In the genomic region with DNA sequence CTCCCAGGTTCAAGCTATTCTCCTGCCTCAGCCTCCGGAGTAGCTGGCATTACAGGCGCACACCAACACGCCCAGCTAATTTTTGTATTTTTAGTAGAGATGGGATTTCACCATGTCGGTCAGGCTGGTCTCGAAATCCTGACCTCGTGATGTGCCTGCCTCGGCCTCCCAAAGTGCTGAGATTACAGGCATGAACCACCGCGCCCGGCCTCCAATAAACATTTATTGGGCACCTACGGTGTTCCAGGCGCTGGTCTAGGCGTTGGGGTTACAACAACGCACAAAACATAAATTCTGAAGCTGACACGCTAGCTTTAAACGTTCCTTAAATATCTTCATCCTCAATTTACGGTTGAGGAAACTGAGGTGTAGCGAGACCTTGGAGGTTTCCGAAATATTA, we compare ENCODE assay signal across 11 cellular contexts. TPM values are rescaled to one million over a fixed set of nuclear protein-coding genes. Genes with fewer than 3 reads are reported as not detected.
DNase-seq lines count a peak whose midpoint lies in the region; ATAC-seq and TF ChIP-seq lines count a peak whose summit lies in the region.
"Not testable (repeated sequence)": the region's sequence is repeated elsewhere in the genome, so short reads cannot be mapped to it uniquely, and the experiment has no call there.
"Had no signal": no experiment of that assay in that cellular context is flagged by ENCODE, and none has a peak within 500 bp of the region (broad histone marks: within the 10 kb centered on the region; RNA-seq: fewer than 3 reads in every experiment).

No MANE protein-coding gene starts in this region.

- POLR2A ChIA-PET in CD8-positive, alpha-beta T cell (lab: Charles Lee): interaction anchor here (1.0 to 1.4 kb wide), 3 partner anchors 9 to 76 kb away, joined by 3 to 5 read pairs (median 4); a partner anchor contains a TSS

- intact Hi-C loops in CD8-positive, alpha-beta T cell (cut with DNase I, micrococcal nuclease): loop anchor here (1.0 to 5.0 kb wide), 9 partner anchors 39 to 497 kb away; a partner anchor contains a TSS
- intact Hi-C loops in ascending aorta (cut with DNase I): loop anchor here (1.0 to 5.0 kb wide), 5 partner anchors 45 to 506 kb away; a partner anchor contains a TSS
- intact Hi-C loops in ovary (cut with DNase I): not testable (repeated sequence)

- WGBS in ovary, 3 donors: 48 to 63% (median 55%) methylated on average over 19 of the region's 19 CpGs

- not testable (repeated sequence) for H3K79me2 ChIP-seq in Karpas-422 (ENCODE audit: low read length)

- not testable (repeated sequence) for ATAC-seq in CD8-positive, alpha-beta T cell; thoracic aorta (ENCODE audit: insufficient number of reproducible peaks, low FRiP score, low read depth)

- not testable (repeated sequence) for H3K27me3 ChIP-seq in CD8-positive, alpha-beta T cell (ENCODE audit: insufficient read depth, low read length); Karpas-422 (ENCODE audit: low read length); ascending aorta; layer of hippocampus (ENCODE audit: control insufficient read depth, insufficient read depth, low read length); ovary; thoracic aorta (replicated peaks; ENCODE audit: insufficient read depth)

- peak overlapping the region; percentile 58 for H3K9ac ChIP-seq in Karpas-422 (ENCODE audit: low read length)

- not testable (repeated sequence) for TF ChIP-seq POLR2A in ovary (IDR thresholded peaks at IDR 0.05)

- not testable (repeated sequence) for H3K27me3 Mint-ChIP-seq in CD8-positive, alpha-beta T cell (ENCODE audit: low read depth)

- TF ChIP-seq EP300 in ovary (IDR thresholded peaks at IDR 0.05): not testable (repeated sequence)

- not testable (repeated sequence) for H3K9me3 ChIP-seq in CD8-positive, alpha-beta T cell (ENCODE audit: low read length); Karpas-422 (ENCODE audit: low read length); ascending aorta; ovary; thoracic aorta

- H2AFZ ChIP-seq in Karpas-422 (ENCODE audit: low read length): peak overlapping the region; percentile 92; the same call in 1 of the 2 replicates

- CTCF ChIA-PET in CD8-positive, alpha-beta T cell (lab: Charles Lee): interaction anchor here (1.2 kb wide), 1 partner anchor 98 kb away, joined by 3 read pairs; no protein-coding TSS in a partner anchor

- H3K4me3 ChIP-seq in CD8-positive, alpha-beta T cell (ENCODE audit: low read depth, low read length): not testable (repeated sequence)
- H3K4me3 ChIP-seq in Karpas-422 (ENCODE audit: low read length) (peak overlapping the region; percentile 51; the same call in 1 of the 2 replicates), WI38 (ENCODE audit: low read depth, low read length) (peak overlapping the region; percentile 11; the same call in 1 of the 2 replicates), ascending aorta (peak overlapping the region; percentile 35 to 100), epithelial cell of proximal tubule (ENCODE audit: low read depth, low read length) (peak overlapping the region; percentile 44), ovary (peak overlapping the region; percentile 15), thoracic aorta (peak overlapping the region; percentile 70)

- H3K4me1 Mint-ChIP-seq in CD8-positive, alpha-beta T cell (ENCODE audit: low read depth): peaks cover 13% of the 10 kb centered on the region

- peak overlapping the region; percentile 86 for H3K27ac Mint-ChIP-seq in CD8-positive, alpha-beta T cell

- peak overlapping the region; percentile 53 for H3K27ac ChIP-seq in CD8-positive, alpha-beta T cell (ENCODE audit: low read depth, low read length)
- not testable (repeated sequence) for H3K27ac ChIP-seq in Karpas-422 (ENCODE audit: low read length)
- H3K27ac ChIP-seq in ascending aorta (peak overlapping the region; percentile 35 to 55), layer of hippocampus (ENCODE audit: low read depth, low read length) (peak overlapping the region; percentile 53), ovary (peak overlapping the region; percentile 57 to 73), thoracic aorta (peak overlapping the region; percentile 42 to 68)

- H3K4me1 ChIP-seq in CD8-positive, alpha-beta T cell (ENCODE audit: insufficient read depth, low read length): peaks cover 10% of the 10 kb centered on the region
- H3K4me1 ChIP-seq in Karpas-422 (ENCODE audit: low read length) (peaks cover 19% of the 10 kb centered on the region), thoracic aorta (ENCODE audit: control insufficient read depth in 1 of 2, low read depth in 2 of 2) (peaks cover 5 to 12% of the 10 kb centered on the region in 2 donors)
- H3K4me1 ChIP-seq in ascending aorta; ovary (ENCODE audit: insufficient read depth): not testable (repeated sequence)

- peaks cover 14% of the 10 kb centered on the region for H3K36me3 Mint-ChIP-seq in CD8-positive, alpha-beta T cell

- peak overlapping the region; percentile 62 for H3K4me3 Mint-ChIP-seq in CD8-positive, alpha-beta T cell

- not testable (repeated sequence) for H3K36me3 ChIP-seq in CD8-positive, alpha-beta T cell (ENCODE audit: insufficient read depth, low read length); Karpas-422 (ENCODE audit: insufficient read depth, low read length); ascending aorta; ovary; thoracic aorta

- TF ChIP-seq CTCF in CD8-positive, alpha-beta T cell (IDR thresholded peaks at IDR 0.05); WI38 (IDR thresholded peaks at IDR 0.05; ENCODE audit: low read depth, low read length); ascending aorta (IDR thresholded peaks at IDR 0.05); epithelial cell of proximal tubule (conservative IDR thresholded peaks at IDR 0.05; ENCODE audit: low read depth, low read length); ovary (IDR thresholded peaks at IDR 0.05); thoracic aorta (IDR thresholded peaks at IDR 0.05): not testable (repeated sequence)

- not testable (repeated sequence) for H4K20me1 ChIP-seq in Karpas-422 (ENCODE audit: insufficient read depth, low read depth, low read length)

- not testable (repeated sequence) for H3K9me3 Mint-ChIP-seq in CD8-positive, alpha-beta T cell

- DNase-seq in CD8-positive, alpha-beta T cell; Karpas-422; ascending aorta (ENCODE audit: low spot score in 2 of 2); epithelial cell of proximal tubule (ENCODE audit: low read depth); thoracic aorta (ENCODE audit: low spot score): not testable (repeated sequence)
- peak in 1 of 5 donors; percentile 46 for DNase-seq in ovary

- H3K4me2 ChIP-seq in Karpas-422 (ENCODE audit: low read depth, low read length, poor library complexity, severe bottlenecking): peak overlapping the region; percentile 72

- not testable (repeated sequence) for H3K9me2 ChIP-seq in Karpas-422 (replicated peaks; ENCODE audit: insufficient read depth, low read length)

RNA-seq across cellular contexts. Expression of a gene that starts 0.6 kb away (rescaled TPM):
- 100 to 1,000 TPM; 168 to 179 TPM for total RNA-seq in CD8-positive, alpha-beta T cell
- total RNA-seq in Karpas-422 (2014; rRNA removed; shearing (Covaris generic); ENCODE audit: low replicate concordance): 0.63 and 1.3 TPM in 2 replicates
- total RNA-seq in ascending aorta (8.7 TPM), epithelial cell of proximal tubule (28.3 and 40.2 TPM in 2 replicates), ovary (10 to 100 TPM in 5 of 7 donors, 1 to 10 TPM in 2; 5.4 to 23.2 (median 10.4) TPM), thoracic aorta (10 to 100 TPM; 20.6 to 38.6 TPM)
- 1 to 10 TPM; 3.0 to 7.1 TPM for polyA plus RNA-seq in ovary

RNA-seq across cellular contexts. Expression of a gene that starts 38.2 kb away (rescaled TPM):
- total RNA-seq in CD8-positive, alpha-beta T cell: 100 to 1,000 TPM; 144 to 153 TPM
- 22.7 and 41.9 TPM in 2 replicates for total RNA-seq in Karpas-422 (2014; rRNA removed; shearing (Covaris generic); ENCODE audit: low replicate concordance)
- total RNA-seq in ascending aorta (103 TPM), epithelial cell of proximal tubule (38.8 and 58.1 TPM in 2 replicates), ovary (100 to 1,000 TPM in 2 of 7 donors, 10 to 100 TPM in 5; 52.3 to 113 (median 80.3) TPM), thoracic aorta (100 to 1,000 TPM; 119 to 300 TPM)
- 10 to 100 TPM; 29.5 to 82.1 TPM for polyA plus RNA-seq in ovary

RNA-seq across cellular contexts. Expression of a gene that starts 45.5 kb away (rescaled TPM):
- total RNA-seq in CD8-positive, alpha-beta T cell: 100 to 1,000 TPM; 108 to 113 TPM
- 19.7 and 39.2 TPM in 2 replicates for total RNA-seq in Karpas-422 (2014; rRNA removed; shearing (Covaris generic); ENCODE audit: low replicate concordance)
- 65.2 TPM for total RNA-seq in ascending aorta
- 39.6 and 56.3 TPM in 2 replicates for total RNA-seq in epithelial cell of proximal tubule
- 100 to 1,000 TPM in 1 of 7 donors, 10 to 100 TPM in 6; 36.4 to 103 (median 82.0) TPM for total RNA-seq in ovary
- polyA plus RNA-seq in ovary: 10 to 100 TPM; 68.8 to 71.6 TPM
- total RNA-seq in thoracic aorta: 10 to 100 TPM; 63.1 to 69.3 TPM

RNA-seq across cellular contexts. Expression of a gene that starts 54.8 kb away (rescaled TPM):
- total RNA-seq in CD8-positive, alpha-beta T cell: not detected
- not detected in 2 replicates for total RNA-seq in Karpas-422 (2014; rRNA removed; shearing (Covaris generic); ENCODE audit: low replicate concordance)
- total RNA-seq in ascending aorta (not detected), epithelial cell of proximal tubule (not detected in 2 replicates), ovary (1 to 10 TPM in 2 of 7 donors, under 1 TPM in 1, not detected in 4; 0.32 to 1.6 (median 1.1) TPM), thoracic aorta (not detected)
- 1 to 10 TPM in 1 of 2 donors, under 1 TPM in 1; 0.34 to 5.5 TPM for polyA plus RNA-seq in ovary
- total RNA-seq: glomerular endothelial cell had no signal

RNA-seq across cellular contexts. Expression of a gene that starts 58.6 kb away (rescaled TPM):
- not detected for total RNA-seq in CD8-positive, alpha-beta T cell
- total RNA-seq in Karpas-422 (2014; rRNA removed; shearing (Covaris generic); ENCODE audit: low replicate concordance): not detected in 2 replicates
- not detected for total RNA-seq in ascending aorta
- not detected in 2 replicates for total RNA-seq in epithelial cell of proximal tubule
- under 1 TPM in 1 of 7 donors, not detected in 6; 0.57 TPM for total RNA-seq in ovary
- polyA plus RNA-seq in ovary: not detected
- not detected for total RNA-seq in thoracic aorta
- total RNA-seq: glomerular endothelial cell, lung had no signal
- polyA plus RNA-seq: small intestine had no signal
